Comparison of ENCODE assay signal across 20 cellular contexts in the genomic region with DNA sequence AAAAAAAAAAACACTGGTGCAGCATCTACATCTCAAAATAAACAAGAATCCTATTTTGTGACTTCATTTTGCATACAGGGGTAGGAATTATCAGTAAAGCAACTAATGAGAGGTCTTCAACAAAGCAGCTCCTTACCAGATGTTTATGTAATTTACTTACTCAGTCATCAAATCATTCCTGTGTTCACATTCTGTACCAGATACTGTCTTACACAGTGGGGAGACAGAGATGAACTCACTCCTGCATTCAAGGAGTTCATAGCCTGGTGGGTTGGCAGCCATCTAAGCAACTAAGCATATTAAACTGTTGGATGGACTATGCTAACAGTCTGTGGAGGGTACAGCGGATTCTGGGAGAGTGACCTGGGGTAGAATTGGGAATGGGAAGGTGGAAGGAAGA.
"Had no signal": no experiment of that assay in that cellular context is flagged by ENCODE, and none has a peak within 500 bp of the region (broad histone marks: within the 10 kb centered on the region; RNA-seq: fewer than 3 reads in every experiment).

No MANE protein-coding gene starts in this region.

- H3K9me3 ChIP-seq: esophagus muscularis mucosa, gastroesophageal sphincter, heart left ventricle, left lung, lower lobe of right lung, mucosa of descending colon had no signal

- H3K36me3 ChIP-seq: esophagus muscularis mucosa, gastroesophageal sphincter, heart left ventricle, left lung, lower lobe of right lung had no signal

- H3K27me3 ChIP-seq: dorsolateral prefrontal cortex, esophagus muscularis mucosa, gastroesophageal sphincter, heart left ventricle, hepatocyte, left lung had no signal

- H3K4me3 ChIP-seq: coronary artery, dorsolateral prefrontal cortex, esophagus muscularis mucosa, gastroesophageal sphincter, heart left ventricle, hepatocyte, left lung, lower lobe of right lung, mucosa of descending colon had no signal

- H3K4me1 ChIP-seq: heart left ventricle, left lung, lower lobe of right lung had no signal

- H3K4me2 ChIP-seq: hepatocyte had no signal

- DNase-seq: dermis blood vessel endothelial cell; dorsolateral prefrontal cortex; effector CD4-positive, alpha-beta T cell; effector memory CD4-positive, alpha-beta T cell; foreskin fibroblast; foreskin melanocyte; heart left ventricle; hypothalamus; immature natural killer cell; left cardiac atrium; left lung; left ventricle myocardium superior; lower lobe of right lung; mesenchymal stem cell; mucosa of descending colon; naive thymus-derived CD4-positive, alpha-beta T cell had no signal

- H3K27ac ChIP-seq: coronary artery, dorsolateral prefrontal cortex, esophagus muscularis mucosa, gastroesophageal sphincter, heart left ventricle, hepatocyte, left lung, lower lobe of right lung had no signal

- H2AFZ ChIP-seq: hepatocyte had no signal

- ATAC-seq: gastroesophageal sphincter; heart left ventricle; left cardiac atrium; left lung; left ventricle myocardium superior; lower lobe of right lung; mucosa of descending colon; naive thymus-derived CD4-positive, alpha-beta T cell had no signal
